In the genomic region with DNA sequence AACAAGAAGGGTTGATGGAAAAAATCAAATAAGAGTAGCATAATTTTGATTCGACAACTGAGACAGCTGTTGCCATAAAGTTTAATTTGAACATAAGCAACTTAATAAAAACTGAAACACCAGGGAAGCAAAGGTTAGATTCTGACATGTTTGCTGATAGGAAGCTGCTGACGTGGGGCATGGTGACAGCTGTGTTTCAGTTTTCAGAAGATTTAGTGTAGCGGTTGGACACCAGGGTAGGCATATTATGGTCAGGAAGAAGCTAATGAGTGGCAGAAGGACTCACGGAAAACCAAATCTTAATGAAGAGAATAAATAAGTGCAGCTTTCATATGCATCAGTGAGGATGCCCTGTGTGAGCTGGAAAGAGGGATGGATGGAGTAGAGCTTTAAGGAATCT, we compare ENCODE assay signal across 23 cellular contexts.
"Had no signal": no experiment of that assay in that cellular context is flagged by ENCODE, and none has a peak within 500 bp of the region (broad histone marks: within the 10 kb centered on the region; RNA-seq: fewer than 3 reads in every experiment).

No MANE protein-coding gene starts in this region.

- H3K27me3 ChIP-seq: SJSA1 had no signal

- DNase-seq: NCI-H1092, NCI-H1105 treated with DMSO at 0.1 percent for 48 hours, NCI-H1436, NCI-H187, NCI-H2029, NCI-H2081 treated with DMSO at 0.1 percent for 48 hours, NCI-H2171, NCI-H226, NCI-H446, NCI-H510A, NCI-H526 treated with DMSO at 0.1 percent for 48 hours, NCI-H774, Right ventricle myocardium superior, RPMI8226, SIG-M5, SW 1271, T-cell had no signal

- ATAC-seq: K562, T-cell had no signal

- H3K4me1 Mint-ChIP-seq: IgD-negative memory B cell, T-cell had no signal

- H3K4me3 Mint-ChIP-seq: IgD-negative memory B cell; T-cell; T-helper 1 cell treated with Interleukin-12 subunit alpha and Interleukin-12 subunit beta and Interleukin-4 antibody, amounts not matched to agents 30 μg/mL and 1 μg/mL, for 36 hours had no signal

- H3K27me3 Mint-ChIP-seq: IgD-negative memory B cell, T-cell had no signal

- H3K4me1 ChIP-seq: SJSA1 had no signal

- H3K36me3 ChIP-seq: SJSA1 had no signal

- H3K36me3 Mint-ChIP-seq: IgD-negative memory B cell, T-cell had no signal

- H3K27ac ChIP-seq: HL-60, SJSA1, SK-N-MC had no signal

- H3K9me3 ChIP-seq: SJSA1 had no signal

- H3K9me3 Mint-ChIP-seq: T-helper 1 cell treated with Interleukin-12 subunit alpha and Interleukin-12 subunit beta and Interleukin-4 antibody, amounts not matched to agents 30 μg/mL and 1 μg/mL, for 36 hours had no signal

- H3K4me3 ChIP-seq: K562, SJSA1, SK-N-MC had no signal

- H3K27ac Mint-ChIP-seq: T-cell; T-helper 1 cell treated with Interleukin-12 subunit alpha and Interleukin-12 subunit beta and Interleukin-4 antibody, amounts not matched to agents 30 μg/mL and 1 μg/mL, for 36 hours had no signal
